In the genomic region with DNA sequence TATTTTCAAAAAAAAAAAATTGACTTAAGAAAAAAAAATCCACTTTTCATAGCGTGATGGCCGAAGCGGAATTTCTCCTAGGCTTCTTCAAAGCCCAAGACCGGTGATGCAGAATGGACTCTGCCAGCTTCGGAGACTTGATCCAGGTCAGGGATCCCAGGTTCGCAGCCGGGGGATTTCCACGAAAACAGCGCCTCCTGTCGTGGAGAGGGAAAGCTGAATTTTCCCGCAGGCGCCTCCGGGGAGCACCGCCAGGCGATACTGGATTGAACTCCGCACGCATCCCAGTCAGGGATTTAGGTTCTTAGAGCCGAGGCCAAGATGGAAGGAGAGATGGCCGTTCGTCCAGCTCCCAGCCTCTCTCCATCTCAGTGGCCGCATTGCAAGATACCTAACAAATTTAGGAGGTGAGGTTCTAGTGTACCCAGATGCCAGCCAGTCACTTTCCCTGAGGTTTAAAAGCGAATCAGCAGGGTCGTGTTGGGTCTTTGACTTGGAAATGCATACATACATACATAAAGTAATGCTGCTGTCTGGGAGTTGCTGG, we compare ENCODE assay signal across 11 cellular contexts. TPM values are rescaled to one million over a fixed set of nuclear protein-coding genes. Genes with fewer than 3 reads are reported as not detected.
DNase-seq lines count a peak whose midpoint lies in the region; ATAC-seq and TF ChIP-seq lines count a peak whose summit lies in the region.
"Had no signal": no experiment of that assay in that cellular context is flagged by ENCODE, and none has a peak within 500 bp of the region (broad histone marks: within the 10 kb centered on the region; RNA-seq: fewer than 3 reads in every experiment).

No MANE protein-coding gene starts in this region.

- H2AFZ ChIP-seq in GM23248: no peak overlapping the region; the same call in 1 of the 2 replicates

- intact Hi-C loops in A673 (cut with micrococcal nuclease; ENCODE audit: unreplicated experiment): no loop called here

- no peaks in the 10 kb centered on the region for H3F3A ChIP-seq in GM23248 (ENCODE audit: insufficient read depth)

- DNase-seq in A673 (ENCODE audit: low spot score) (no peak), GM23248 (peak; percentile 28), astrocyte of the cerebellum (ENCODE audit: low read depth) (no peak), kidney tubule cell (ENCODE audit: low spot score) (peak; percentile 63), RWPE1 (ENCODE audit: low spot score) (no peak), C1 segment of cervical spinal cord (lab: John Stamatoyannopoulos, UW) (no peak)
- no peak for DNase-seq in stimulated activated CD4-positive, alpha-beta T cell treated with anti-CD3 and anti-CD28 coated beads, Interleukin-12 subunit alpha, Interleukin-12 subunit beta, amount 100 ng/mL, for 4 hours
- DNase-seq: activated CD4-positive, alpha-beta memory T cell treated with anti-CD3 and anti-CD28 coated beads, Interleukin-2, amount 10 ng/mL, durations not matched to agents 7 days and 5 days; DND-41; stimulated activated naive CD8-positive, alpha-beta T cell treated with anti-CD3 and anti-CD28 coated beads, Interleukin-15, amount 100 ng/mL, for 72 hours had no signal

- no peaks in the 10 kb centered on the region for H4K20me1 ChIP-seq in GM23248 (ENCODE audit: insufficient read depth)

- no TSS peak for BruUV-seq in A673 (replicated peaks; lab: Mats Ljungman, UMichigan)

- no peaks in the 10 kb centered on the region for H3K9me2 ChIP-seq in GM23248 (ENCODE audit: insufficient read depth)

- H3K9ac ChIP-seq in GM23248: no peak overlapping the region

- no peaks in the 10 kb centered on the region for H3K79me2 ChIP-seq in GM23248 (ENCODE audit: insufficient read depth)

- CTCF ChIA-PET in A673 (lab: Charles Lee) (interaction anchor here (0.9 kb wide), 1 partner anchor 9 kb away, joined by 4 read pairs; no protein-coding TSS in a partner anchor), RWPE1 (lab: Yijun Ruan, JAX) (interaction anchor here (0.6 to 0.9 kb wide), 4 partner anchors 61 to 352 kb away, joined by 3 to 7 read pairs (median 4); no protein-coding TSS in a partner anchor)

- no peak for ATAC-seq in GM21576 (IDR thresholded peaks at IDR 0.05; ENCODE audit: unreplicated experiment)
- ATAC-seq: stimulated activated naive CD8-positive, alpha-beta T cell treated with anti-CD3 and anti-CD28 coated beads, Interleukin-15, amount 100 ng/mL, for 72 hours had no signal

- H3K4me1 ChIP-seq in A673 (ENCODE audit: insufficient read depth, low read length, poor library complexity, severe bottlenecking): peaks cover 20% of the 10 kb centered on the region
- H3K4me1 ChIP-seq in GM23248 (ENCODE audit: insufficient read depth): peaks cover 5% of the 10 kb centered on the region; the same call in 1 of the 2 replicates

- 24 to 25% methylated on average over 23 of the region's 23 CpGs for WGBS in GM23248 (ENCODE audit: low coverage in 1 of 2, low lambda C conversion rate in 2 of 2, missing lambda C conversion rate in 2 of 2), 2 experiments

- H3K27ac ChIP-seq in A673 (ENCODE audit: low read depth, low read length, poor library complexity, severe bottlenecking) (no peak overlapping the region), GM23248 (no peak overlapping the region), RWPE1 (no peak overlapping the region)

- H3K36me3 ChIP-seq in A673 (ENCODE audit: insufficient read depth, low read length, poor library complexity, severe bottlenecking) (no peaks in the 10 kb centered on the region), GM23248 (ENCODE audit: low read depth) (no peaks in the 10 kb centered on the region)

- H3K4me3 ChIP-seq in A673 (ENCODE audit: low read depth, low read length, poor library complexity, severe bottlenecking) (no peak overlapping the region), GM23248 (no peak overlapping the region), astrocyte of the cerebellum (ENCODE audit: low read depth, low read length) (no peak overlapping the region)

- no peak overlapping the region for H3K4me2 ChIP-seq in GM23248 (ENCODE audit: unreplicated experiment)

- TF ChIP-seq CTCF in A673 (conservative IDR thresholded peaks at IDR 0.05; ENCODE audit: low read depth, low read length) (peak; percentile 49), astrocyte of the cerebellum (IDR thresholded peaks at IDR 0.05; ENCODE audit: low read depth, low read length, missing control alignments) (peak; percentile 42), RWPE1 (conservative IDR thresholded peaks at IDR 0.05; ENCODE audit: low read depth) (no peak)

- POLR2A ChIA-PET in A673 (lab: Charles Lee; ENCODE audit: low non-redundant PET): no interaction called here
- POLR2A ChIA-PET in RWPE1 (lab: Yijun Ruan, JAX; ENCODE audit: low non-redundant PET): no interaction called here

- H3K27me3 ChIP-seq in A673 (replicated peaks; ENCODE audit: insufficient read depth, low read depth, low read length, poor library complexity): peaks cover 72% of the 10 kb centered on the region
- H3K27me3 ChIP-seq in GM23248 (replicated peaks; ENCODE audit: insufficient read depth): peaks cover 82% of the 10 kb centered on the region

- in situ Hi-C loops in GM23248 (cut with MboI): no loop called here
- in situ Hi-C loops in astrocyte of the cerebellum (cut with HindIII; ENCODE audit: low sequenced_read_pairs): loop anchor here (5.0 kb wide), 1 partner anchor 350 kb away; no protein-coding TSS in a partner anchor

- H3K9me3 ChIP-seq in A673 (ENCODE audit: low read depth, low read length, poor library complexity, severe bottlenecking): no peaks in the 10 kb centered on the region
- H3K9me3 ChIP-seq in GM23248 (ENCODE audit: low read depth): no peaks in the 10 kb centered on the region

RNA-seq across cellular contexts. Expression of gene TTC6, which starts 2.2 kb away (rescaled TPM):
- total RNA-seq in A673 (2021): 0.11 and 0.35 TPM in 2 replicates
- total RNA-seq in GM23248 (2014; rRNA removed; shearing (Covaris generic)): not detected in 2 replicates
- polyA plus RNA-seq in GM23248 (2016; fragmentation: Nextera tagmentation; extraction: Ambion mirVana): not detected in 2 replicates
- total RNA-seq: activated CD4-positive, alpha-beta memory T cell treated with anti-CD3 and anti-CD28 coated beads, Interleukin-2, amount 10 ng/mL, durations not matched to agents 7 days and 5 days had no signal

RNA-seq across cellular contexts. Expression of gene FOXA1, which starts 2.6 kb away (rescaled TPM):
- 4.3 and 7.5 TPM in 2 replicates for total RNA-seq in A673 (2021)
- total RNA-seq in GM23248 (2014; rRNA removed; shearing (Covaris generic)): not detected in 2 replicates
- 0.10 TPM in 1 of 2 replicates, not detected in the other for polyA plus RNA-seq in GM23248 (2016; fragmentation: Nextera tagmentation; extraction: Ambion mirVana)
- total RNA-seq: activated CD4-positive, alpha-beta memory T cell treated with anti-CD3 and anti-CD28 coated beads, Interleukin-2, amount 10 ng/mL, durations not matched to agents 7 days and 5 days had no signal

Comparison
In these comparisons a context has a peak if more than half of its experiments do, and no peak if none do; other contexts are left out.
1. DNase-seq: peak in GM23248 (single experiment) and kidney tubule cell (single experiment); none in A673 (single experiment), astrocyte of the cerebellum (single experiment), RWPE1 (single experiment), C1 segment of cervical spinal cord (0 of 14) and stimulated activated CD4-positive, alpha-beta T cell treated with anti-CD3 and anti-CD28 coated beads, Interleukin-12 subunit alpha, Interleukin-12 subunit beta, amount 100 ng/mL, for 4 hours (single experiment).